ENCODE assay signal across 9 cellular contexts in genomic region chr1:2611034-2611501, GRCh38. TPM values are rescaled to one million over a fixed set of nuclear protein-coding genes. Genes with fewer than 3 reads are reported as not detected.
DNase-seq lines count a peak whose midpoint lies in the region; ATAC-seq, FAIRE-seq and TF ChIP-seq lines count a peak whose summit lies in the region.
"Had no signal": no experiment of that assay in that cellular context is flagged by ENCODE, and none has a peak within 500 bp of the region (broad histone marks: within the 10 kb centered on the region; RNA-seq: fewer than 3 reads in every experiment).

No MANE protein-coding gene starts in this region.

- no peak for TF ChIP-seq POLR2A in GM12892 (IDR thresholded peaks at IDR 0.05; ENCODE audit: low read depth, low read length)

- H3K4me3 Mint-ChIP-seq in H9 = peak overlapping the region in 1 of 2 experiments; percentile 32; a peak in 1 of 5 replicates

- H3K18ac ChIP-seq in H9 (ENCODE audit: insufficient read length, low read depth, low read length) = no peak overlapping the region

- no peak overlapping the region for H2BK15ac ChIP-seq in H9 (ENCODE audit: low read depth, low read length)

- ATAC-seq in left colon (peak; percentile 98), GM21529 (IDR thresholded peaks at IDR 0.05; ENCODE audit: unreplicated experiment) (no peak)

- H3K14ac ChIP-seq in H9 (ENCODE audit: insufficient read depth, low read length) = no peak overlapping the region

- no peaks in the 10 kb centered on the region for H3K27me3 ChIP-seq in H9 (ENCODE audit: insufficient read depth, low read length)

- H4K91ac ChIP-seq in H9 (ENCODE audit: insufficient read length, low read depth, low read length) = no peak overlapping the region

- no peaks in the 10 kb centered on the region for H3K23me2 ChIP-seq in H9 (ENCODE audit: insufficient read length, low read depth, low read length, poor library complexity, severe bottlenecking)

- no peak overlapping the region for H2BK5ac ChIP-seq in H9 (ENCODE audit: insufficient read length, low read length)

- H2BK120ac ChIP-seq in H9 (ENCODE audit: low read depth, low read length, poor library complexity, severe bottlenecking) = no peak overlapping the region

- H2BK20ac ChIP-seq in H9 (ENCODE audit: low read depth, low read length, poor library complexity, severe bottlenecking) = no peak overlapping the region

- H3K23ac ChIP-seq in H9 (ENCODE audit: insufficient read length, low read depth, low read length) = no peak overlapping the region

- no CpG with 5 or more reads among the region's 24 CpGs for WGBS in H9 (ENCODE audit: extremely low coverage, insufficient read length, low lambda C conversion rate)

- intact Hi-C loops in left colon (cut with DNase I, micrococcal nuclease) = no loop called here

- H4K20me1 ChIP-seq in H9 (ENCODE audit: control insufficient read depth, insufficient read depth, insufficient read length) = no peaks in the 10 kb centered on the region

- FAIRE-seq in GM12892 (lab: Jason Lieb, UNC) = no peak
- FAIRE-seq: bronchial epithelial cell had no signal

- peaks cover 28% of the 10 kb centered on the region for H3K27me3 Mint-ChIP-seq in H9 (ENCODE audit: low read depth)

- H3K79me2 ChIP-seq in H9 (ENCODE audit: insufficient read depth, low read length) = 0 out of 2 replicates have a peak, but pooled peaks cover 1% of the 10 kb centered on the region

- no peaks in the 10 kb centered on the region for H3K4me1 Mint-ChIP-seq in H9

- no peak overlapping the region for H3K9ac ChIP-seq in H9 (ENCODE audit: extremely low read depth, insufficient read length, low read length)

- no peak overlapping the region for H3K4ac ChIP-seq in H9 (ENCODE audit: low read depth, low read length)

- H4K5ac ChIP-seq in H9 (ENCODE audit: insufficient read length, low read depth, low read length) = no peak overlapping the region

- peak overlapping the region; percentile 32 for H3K4me2 ChIP-seq in H9 (ENCODE audit: insufficient read depth, insufficient read length, low read length)

- peaks cover 5% of the 10 kb centered on the region for H3K9me3 ChIP-seq in H9 (ENCODE audit: control insufficient read depth, low read depth, low read length)

- H3K79me1 ChIP-seq in H9 (ENCODE audit: insufficient read depth, low read depth, low read length, poor library complexity, severe bottlenecking) = no peaks in the 10 kb centered on the region

- TF ChIP-seq CTCF in H9 (conservative IDR thresholded peaks at IDR 0.05) = no peak

- H4K8ac ChIP-seq in H9 (replicated peaks; ENCODE audit: insufficient read length, low read depth, low read length) = no peak overlapping the region

- no peak overlapping the region for H3K56ac ChIP-seq in H9 (ENCODE audit: insufficient read length, low read depth, low read length)

- H3K9me3 Mint-ChIP-seq in H9 = peaks cover 8 to 22% of the 10 kb centered on the region in 2 experiments

- no peak overlapping the region for H3K27ac ChIP-seq in H9 (ENCODE audit: insufficient read length, low read depth, low read length)

- no peak overlapping the region for H2AFZ ChIP-seq in H9 (ENCODE audit: low read length)

- H3K36me3 Mint-ChIP-seq in H9 (ENCODE audit: insufficient read depth in 1 of 3, low read depth in 3 of 3) = no peaks in the 10 kb centered on the region

- DNase-seq in AG20443 (ENCODE audit: low spot score) (peak; percentile 52), H9 (peak; percentile 92), left colon (peak; percentile 81 to 85), GM12892 (ENCODE audit: insufficient read length) (no peak), superior temporal gyrus (ENCODE audit: extremely low spot score) (no peak), G401 (ENCODE audit: low spot score) (no peak)
- DNase-seq in activated T-cell treated with anti-CD3 and anti-CD28 coated beads, Interleukin-2, amount 50 U/mL, for 48 hours = peak; percentile 52 to 60

- no peak overlapping the region for H3T11ph ChIP-seq in H9 (ENCODE audit: low read length)

- H3K4me1 ChIP-seq in H9 (ENCODE audit: insufficient read depth, low read length) = no peaks in the 10 kb centered on the region

- no peak overlapping the region for H3K27ac Mint-ChIP-seq in H9

- H2BK12ac ChIP-seq in H9 (ENCODE audit: insufficient read length, low read depth, low read length) = no peak overlapping the region

- in situ Hi-C loops in G401 (cut with HindIII; ENCODE audit: low sequenced_read_pairs) = no loop called here

- H2AK5ac ChIP-seq in H9 (ENCODE audit: insufficient read length, low read length) = no peak overlapping the region

RNA-seq across cellular contexts. Expression of gene MMEL1, which starts 21.7 kb away (rescaled TPM):
- total RNA-seq in H9 (2021) (0.42 and 0.59 TPM in 2 replicates), left colon (10 to 100 TPM in 1 of 2 donors, 1 to 10 TPM in 1; 7.8 to 11.5 TPM)
- not detected for polyA plus RNA-seq in GM12892 (2012; ENCODE audit: missing spikeins)
- total RNA-seq in G401 (2014; rRNA removed; shearing (Covaris generic)) = 0.47 TPM in 1 of 2 replicates, not detected in the other
- total RNA-seq: bronchial epithelial cell had no signal

RNA-seq across cellular contexts. Expression of gene PRXL2B, which starts 24.5 kb away (rescaled TPM):
- total RNA-seq in H9 (2021) (40.7 and 49.6 TPM in 2 replicates), left colon (10 to 100 TPM; 73.9 to 86.3 TPM)
- 5.8 TPM for polyA plus RNA-seq in GM12892 (2012; ENCODE audit: missing spikeins)
- total RNA-seq in G401 (2014; rRNA removed; shearing (Covaris generic)) = 26.9 and 31.7 TPM in 2 replicates

RNA-seq across cellular contexts. Expression of gene TNFRSF14, which starts 54.9 kb away (rescaled TPM):
- total RNA-seq in H9 (2021) = 0.29 and 0.57 TPM in 2 replicates
- total RNA-seq in left colon = 100 to 1,000 TPM; 142 to 178 TPM
- polyA plus RNA-seq in GM12892 (2012; ENCODE audit: missing spikeins) = 117 TPM
- 7.4 and 9.0 TPM in 2 replicates for total RNA-seq in G401 (2014; rRNA removed; shearing (Covaris generic))

Comparison
In these comparisons a context has a peak if more than half of its experiments do, and no peak if none do; other contexts are left out.
1. DNase-seq: peak in AG20443 (single experiment), H9 (single experiment), activated T-cell treated with anti-CD3 and anti-CD28 coated beads, Interleukin-2, amount 50 U/mL, for 48 hours (2 of 2) and left colon (2 of 2); none in GM12892 (single experiment), superior temporal gyrus (single experiment) and G401 (single experiment).
2. RNA of gene TNFRSF14, which starts 54.9 kb away (total RNA-seq): 142 to 178 TPM in left colon; 7.4 to 9.0 TPM in G401 and 0.29 to 0.57 TPM in H9; every median in the first group is over 10 times any median in the second.